Comparison of ENCODE assay signal across 8 cellular contexts in genomic region chr16:67562918-67563707, GRCh38. TPM values are rescaled to one million over a fixed set of nuclear protein-coding genes. Genes with fewer than 3 reads are reported as not detected.
DNase-seq lines count a peak whose midpoint lies in the region; ATAC-seq, FAIRE-seq and TF ChIP-seq lines count a peak whose summit lies in the region.

No MANE protein-coding gene starts in this region.

- peak overlapping the region; percentile 98 for H2BK5ac ChIP-seq in IMR-90 (ENCODE audit: low read depth, low read length, poor library complexity, severe bottlenecking)

- H2AFZ ChIP-seq in IMR-90 (replicated peaks; ENCODE audit: low read length, poor library complexity), result peak overlapping the region; percentile 96

- H3K56ac ChIP-seq in IMR-90 (ENCODE audit: extremely low read depth, insufficient read depth, low read length), result peak overlapping the region; percentile 84

- H3K79me1 ChIP-seq in IMR-90 (ENCODE audit: low read depth in 1 of 2, low read length in 2 of 2), result peaks cover 10 to 48% of the 10 kb centered on the region in 2 experiments

- dilution Hi-C loops in IMR-90 (cut with HindIII; ENCODE audit: low sequenced_read_pairs, unreplicated experiment), result no loop called here

- H3K9me1 ChIP-seq in IMR-90 (ENCODE audit: insufficient read depth, low read length), result peaks cover 7% of the 10 kb centered on the region

- H3K9me3 ChIP-seq in IMR-90 (ENCODE audit: control insufficient read depth, insufficient read depth, low read length), result no peaks in the 10 kb centered on the region

- H3K18ac ChIP-seq in IMR-90 (ENCODE audit: low read depth, low read length), result peak overlapping the region; percentile 37; the same call in 1 of the 2 replicates

- H2BK120ac ChIP-seq in IMR-90 (ENCODE audit: low read depth, low read length), result peak overlapping the region; percentile 80

- peak overlapping the region; percentile 69 for H3K4me2 ChIP-seq in IMR-90 (ENCODE audit: low read depth, low read length)

- in situ Hi-C loops in IMR-90 (cut with MboI; ENCODE audit: low sequenced_read_pairs), result no loop called here

- peak overlapping the region; percentile 87 for H3K23ac ChIP-seq in IMR-90 (ENCODE audit: low read depth, low read length)

- H3K4me3 ChIP-seq in IMR-90 (ENCODE audit: insufficient read depth, low read depth, low read length) (peak overlapping the region; percentile 95), bronchial epithelial cell (ENCODE audit: low read depth, low read length) (peak overlapping the region; percentile 97)

- H2BK20ac ChIP-seq in IMR-90 (ENCODE audit: low read depth, low read length), result no peak overlapping the region

- H3K27me3 ChIP-seq in IMR-90 (ENCODE audit: control insufficient read depth, insufficient read depth, low read length) (no peaks in the 10 kb centered on the region), bronchial epithelial cell (ENCODE audit: control insufficient read depth, insufficient read depth, low read length) (no peaks in the 10 kb centered on the region)

- TF ChIP-seq POLR2A in IMR-90 (IDR thresholded peaks at IDR 0.05; ENCODE audit: low read depth, low read length), result peak; percentile 19

- peak overlapping the region; percentile 97 for H3K9ac ChIP-seq in IMR-90 (ENCODE audit: low read depth, low read length)

- peak overlapping the region; percentile 56; the same call in 1 of the 3 replicates for H2BK15ac ChIP-seq in IMR-90 (ENCODE audit: low read depth, low read length)

- peak; percentile 67 for DNase-seq in ELR (ENCODE audit: low read depth)
- DNase-seq in IMR-90, result peak; percentile 33
- DNase-seq in bronchial epithelial cell (ENCODE audit: low read depth), result peak; percentile 18
- DNase-seq in islet precursor cell, result peak; percentile 83
- peak; percentile 28 to 46 (median 29) for DNase-seq in stimulated activated CD4-positive, alpha-beta T cell treated with anti-CD3 and anti-CD28 coated beads, Interleukin-12 subunit alpha, Interleukin-12 subunit beta, amount 100 ng/mL, for 48 hours (ENCODE audit: low read depth in 2 of 3, low spot score in 1 of 3)
- DNase-seq in GDM1 (lab: John Stamatoyannopoulos, UW), result no peak

- WGBS in IMR-90 (ENCODE audit: extremely low coverage in 2 of 2, insufficient read length in 1 of 2), 2 experiments, result 1% methylated on average over 51 of the region's 96 CpGs; no CpG with 5 or more reads in 1 of the 2 experiments

- peaks cover 5% of the 10 kb centered on the region for H3K4me1 ChIP-seq in IMR-90 (ENCODE audit: control insufficient read depth, insufficient read depth, low read length)

- TF ChIP-seq CTCF in IMR-90 (conservative IDR thresholded peaks at IDR 0.05; ENCODE audit: low read depth, low read length) (peak; percentile 36), VCaP (conservative IDR thresholded peaks at IDR 0.05) (peak; percentile 35), bronchial epithelial cell (IDR thresholded peaks at IDR 0.05; ENCODE audit: insufficient read depth, low read length, severe bottlenecking) (peak; percentile 37)

- H2AK5ac ChIP-seq in IMR-90 (ENCODE audit: low read depth, low read length), result peak overlapping the region; percentile 87

- H4K5ac ChIP-seq in IMR-90 (ENCODE audit: low read depth, low read length), result peak overlapping the region; percentile 71

- H2AK9ac ChIP-seq in IMR-90 (replicated peaks; ENCODE audit: low read depth, low read length, poor library complexity), result peak overlapping the region; percentile 94

- no TSS peak for BruUV-seq in IMR-90 (replicated peaks; lab: Mats Ljungman, UMichigan)

- no peak for TF ChIP-seq RAD21 in IMR-90 (IDR thresholded peaks at IDR 0.05; ENCODE audit: low read length)

- H3K27ac ChIP-seq in IMR-90 (ENCODE audit: insufficient read depth, low read length), result peak overlapping the region; percentile 99
- peak overlapping the region; percentile 97 for H3K27ac ChIP-seq in VCaP

- ATAC-seq in GM21515 (IDR thresholded peaks at IDR 0.05; ENCODE audit: unreplicated experiment) (peak; percentile 16), IMR-90 (ENCODE audit: low read depth) (peak; percentile 8)

- POLR2A ChIA-PET in IMR-90 (lab: Charles Lee; ENCODE audit: unreplicated experiment), result interaction anchor here (0.5 to 0.6 kb wide), 2 partner anchors 9 to 39 kb away, joined by 3 to 14 read pairs; no protein-coding TSS in a partner anchor

- intact Hi-C loops in IMR-90 (cut with micrococcal nuclease), result loop anchor here (1.0 to 5.0 kb wide), 4 partner anchors 34 to 374 kb away; partner anchors contain the start of gene PSMB10

- CTCF ChIA-PET in IMR-90 (lab: Yijun Ruan, JAX), result interaction anchor here (0.6 to 2.2 kb wide), 4 partner anchors 9 to 79 kb away, joined by 3 to 9 read pairs (median 4); no protein-coding TSS in a partner anchor

- no peak for FAIRE-seq in bronchial epithelial cell (lab: Jason Lieb, UNC)

- H4K8ac ChIP-seq in IMR-90 (ENCODE audit: low read depth in 2 of 2, low read length in 2 of 2), result peak overlapping the region; percentile 0 to 93

- H3K36me3 ChIP-seq in IMR-90 (ENCODE audit: control insufficient read depth, insufficient read depth, low read length) (no peaks in the 10 kb centered on the region), bronchial epithelial cell (ENCODE audit: control insufficient read depth, insufficient read depth, low read length) (no peaks in the 10 kb centered on the region)

- H4K20me1 ChIP-seq in IMR-90 (ENCODE audit: insufficient read depth, low read length), result peaks cover 25% of the 10 kb centered on the region

- H3K14ac ChIP-seq in IMR-90 (replicated peaks; ENCODE audit: low read depth, low read length), result peak overlapping the region; percentile 92

- peak overlapping the region; percentile 65 for H4K91ac ChIP-seq in IMR-90 (ENCODE audit: insufficient read depth, low read depth, low read length)

- H3K4ac ChIP-seq in IMR-90 (ENCODE audit: low read depth, low read length), result peak overlapping the region; percentile 96

TF ChIP-seq in IMR-90, 13 proteins besides CTCF, POLR2A, EP300 and RAD21:
- TF ChIP-seq MXI1 (IDR thresholded peaks at IDR 0.05; ENCODE audit: borderline replicate concordance, low read depth, low read length) (0 out of 2 replicates have a peak, but pooled peaks have one; percentile 32), MAFK (IDR thresholded peaks at IDR 0.05; ENCODE audit: low read depth, low read length) (no peak)

RNA-seq across cellular contexts. Expression of gene CTCF, which starts 0.8 kb away (rescaled TPM):
- total RNA-seq in IMR-90 (2012; rRNA removed), result 22.8 and 26.4 TPM in 2 replicates
- 16.1 and 16.7 TPM in 2 replicates for polyA plus RNA-seq in IMR-90 (2012; rRNA removed)
- 5.6 and 8.3 TPM in 2 replicates for polyA plus RNA-seq in IMR-90 (2012; cell fraction: cytosol; rRNA removed)
- polyA plus RNA-seq in IMR-90 (2012; cell fraction: nucleus; rRNA removed; ENCODE audit: low replicate concordance), result 5.5 and 15.8 TPM in 2 replicates
- total RNA-seq in bronchial epithelial cell, result 21.1 and 26.5 TPM in 2 replicates

RNA-seq across cellular contexts. Expression of gene RIPOR1, which starts 34.5 kb away (rescaled TPM):
- 9.5 and 15.8 TPM in 2 replicates for total RNA-seq in IMR-90 (2012; rRNA removed)
- 33.0 and 41.3 TPM in 2 replicates for polyA plus RNA-seq in IMR-90 (2012; rRNA removed)
- polyA plus RNA-seq in IMR-90 (2012; cell fraction: cytosol; rRNA removed), result 26.4 and 33.2 TPM in 2 replicates
- 96.6 and 172 TPM in 2 replicates for polyA plus RNA-seq in IMR-90 (2012; cell fraction: nucleus; rRNA removed; ENCODE audit: low replicate concordance)
- 12.8 and 13.7 TPM in 2 replicates for total RNA-seq in bronchial epithelial cell
